Comparison of ENCODE assay signal across 9 cellular contexts in genomic region chr2:16773080-16773713, GRCh38.
A peak's percentile ranks its signal among the peaks of the same experiment; 100 is the strongest.
DNase-seq lines count a peak whose midpoint lies in the region; ATAC-seq and TF ChIP-seq lines count a peak whose summit lies in the region.
"Had no signal": no experiment of that assay in that cellular context is flagged by ENCODE, and none has a peak within 500 bp of the region (broad histone marks: within the 10 kb centered on the region; RNA-seq: fewer than 3 reads in every experiment).

No MANE protein-coding gene starts in this region.

- no peak overlapping the region for H3K4me3 Mint-ChIP-seq in WTC11
- H3K4me3 Mint-ChIP-seq: natural killer cell treated with Interleukin-12 subunit alpha and Interleukin-12 subunit beta and Interleukin-15 and Interleukin-18, amount 100 ng/mL, for 72 hours had no signal

- peaks cover 41% of the 10 kb centered on the region for H3K4me1 Mint-ChIP-seq in WTC11

- peak; percentile 34 for DNase-seq in BE2C
- peak; percentile 44 for DNase-seq in NCI-H1694 treated with DMSO at 0.1 percent for 48 hours (lab: John Stamatoyannopoulos, UW)
- DNase-seq in WTC11 (ENCODE audit: low spot score): peak; percentile 45
- no peak for DNase-seq in left cardiac atrium
- DNase-seq in renal cortical epithelial cell (ENCODE audit: low read depth): peak; percentile 50
- DNase-seq in activated CD8-positive, alpha-beta memory T cell treated with anti-CD3 and anti-CD28 coated beads, Interleukin-2, amount 50 U/mL, for 4 hours: no peak

- H3K4me1 ChIP-seq in BE2C: no peaks in the 10 kb centered on the region

- H3K4me3 ChIP-seq in BE2C (ENCODE audit: low read depth, low read length): no peak overlapping the region

- H3K9me3 ChIP-seq in BE2C: no peaks in the 10 kb centered on the region

- intact Hi-C loops in left cardiac atrium (cut with DNase I): loop anchor here (2.0 to 10.0 kb wide), 6 partner anchors 372 to 902 kb away; no protein-coding TSS in a partner anchor

- H3K27me3 ChIP-seq in BE2C: no peaks in the 10 kb centered on the region

- H3K9me3 Mint-ChIP-seq in WTC11: no peaks in the 10 kb centered on the region
- H3K9me3 Mint-ChIP-seq: natural killer cell treated with Interleukin-12 subunit alpha and Interleukin-12 subunit beta and Interleukin-15 and Interleukin-18, amount 100 ng/mL, for 72 hours had no signal

- H3K27ac Mint-ChIP-seq in WTC11: no peak overlapping the region
- H3K27ac Mint-ChIP-seq: natural killer cell treated with Interleukin-12 subunit alpha and Interleukin-12 subunit beta and Interleukin-15 and Interleukin-18, amount 100 ng/mL, for 72 hours had no signal

- H3K36me3 Mint-ChIP-seq in WTC11: no peaks in the 10 kb centered on the region
- H3K36me3 Mint-ChIP-seq: natural killer cell treated with Interleukin-12 subunit alpha and Interleukin-12 subunit beta and Interleukin-15 and Interleukin-18, amount 100 ng/mL, for 72 hours had no signal

- peak; percentile 67 for TF ChIP-seq CTCF in BE2C (IDR thresholded peaks at IDR 0.05; ENCODE audit: low read depth, low read length)
- peak; percentile 54; the same call in 1 of the 2 replicates for TF ChIP-seq CTCF in WTC11 (IDR thresholded peaks at IDR 0.05)

- H3K27me3 Mint-ChIP-seq in WTC11 (ENCODE audit: low read depth): no peaks in the 10 kb centered on the region

- CTCF ChIA-PET in WTC11 (lab: Charles Lee): interaction anchor here (0.9 to 4.7 kb wide), 6 partner anchors 55 to 399 kb away, joined by 3 to 55 read pairs (median 4); no protein-coding TSS in a partner anchor

- POLR2A ChIA-PET in WTC11 (lab: Charles Lee): no interaction called here

- peak; percentile 71 for ATAC-seq in GM18517 (IDR thresholded peaks at IDR 0.05; ENCODE audit: unreplicated experiment)
- ATAC-seq in HG02884 (IDR thresholded peaks at IDR 0.05; ENCODE audit: unreplicated experiment): peak; percentile 88
- ATAC-seq in WTC11: peak; percentile 76
- ATAC-seq in left cardiac atrium: peak; percentile 73 to 79

- H3K36me3 ChIP-seq in BE2C: no peaks in the 10 kb centered on the region

TF ChIP-seq in WTC11, 78 proteins besides CTCF, POLR2A, EP300 and RAD21:
- TF ChIP-seq FOXP1 (CRISPR knock-in tag; IDR thresholded peaks at IDR 0.05; ENCODE audit: borderline replicate concordance) (no peak), FOXP4 (CRISPR knock-in tag; IDR thresholded peaks at IDR 0.05) (no peak), ZBTB21 (CRISPR knock-in tag; IDR thresholded peaks at IDR 0.05; ENCODE audit: borderline replicate concordance) (no peak), CREM (CRISPR knock-in tag; IDR thresholded peaks at IDR 0.05) (no peak), MYBL2 (CRISPR knock-in tag; IDR thresholded peaks at IDR 0.05) (no peak), NR2C2 (CRISPR knock-in tag; IDR thresholded peaks at IDR 0.05) (no peak), ZNF317 (CRISPR knock-in tag; IDR thresholded peaks at IDR 0.05; ENCODE audit: borderline replicate concordance, low read depth) (no peak), ZNF121 (CRISPR knock-in tag; IDR thresholded peaks at IDR 0.05) (no peak), E2F5 (CRISPR knock-in tag; IDR thresholded peaks at IDR 0.05) (no peak), MAX (CRISPR knock-in tag; IDR thresholded peaks at IDR 0.05) (no peak), PREB (CRISPR knock-in tag; IDR thresholded peaks at IDR 0.05; ENCODE audit: borderline replicate concordance) (no peak), MLX (CRISPR knock-in tag; IDR thresholded peaks at IDR 0.05) (no peak), RORB (CRISPR knock-in tag; IDR thresholded peaks at IDR 0.05) (no peak), SMAD3 (CRISPR knock-in tag; IDR thresholded peaks at IDR 0.05; ENCODE audit: borderline replicate concordance) (no peak), E2F1 (CRISPR knock-in tag; IDR thresholded peaks at IDR 0.05) (no peak), AFF4 (CRISPR knock-in tag; IDR thresholded peaks at IDR 0.05; ENCODE audit: borderline replicate concordance) (no peak), RELA (CRISPR knock-in tag; IDR thresholded peaks at IDR 0.05; ENCODE audit: borderline replicate concordance) (no peak), GRHL2 (CRISPR knock-in tag; IDR thresholded peaks at IDR 0.05; ENCODE audit: insufficient replicate concordance, severe bottlenecking) (no peak), ZNF138 (CRISPR knock-in tag; conservative IDR thresholded peaks at IDR 0.05) (no peak), IRF2 (CRISPR knock-in tag; IDR thresholded peaks at IDR 0.05; ENCODE audit: borderline replicate concordance, low read depth) (no peak)
TF ChIP-seq in WTC11: peak in this region for 0.

Comparison
In these comparisons a context has a peak if more than half of its experiments do, and no peak if none do; other contexts are left out.
1. DNase-seq: peak in BE2C (single experiment), NCI-H1694 treated with DMSO at 0.1 percent for 48 hours (single experiment), WTC11 (single experiment) and renal cortical epithelial cell (single experiment); none in left cardiac atrium (single experiment) and activated CD8-positive, alpha-beta memory T cell treated with anti-CD3 and anti-CD28 coated beads, Interleukin-2, amount 50 U/mL, for 4 hours (single experiment).
2. Peak in every context shown above with its lines, with median percentiles within 50 percentile points of each other: ATAC-seq.